Comparison of ENCODE assay signal across 14 cellular contexts in genomic region chr2:157488877-157489276, GRCh38. TPM values are rescaled to one million over a fixed set of nuclear protein-coding genes. Genes with fewer than 3 reads are reported as not detected.
A peak's percentile ranks its signal among the peaks of the same experiment; 100 is the strongest.
DNase-seq lines count a peak whose midpoint lies in the region; ATAC-seq and TF ChIP-seq lines count a peak whose summit lies in the region.
"Had no signal": no experiment of that assay in that cellular context is flagged by ENCODE, and none has a peak within 500 bp of the region (broad histone marks: within the 10 kb centered on the region; RNA-seq: fewer than 3 reads in every experiment).

No MANE protein-coding gene starts in this region.

- H3K4me3 Mint-ChIP-seq in activated CD8-positive, alpha-beta T cell treated with anti-CD3 and anti-CD28 coated beads, Interleukin-2, amount 10 ng/mL, durations not matched to agents 7 days and 5 days, result no peak overlapping the region
- H3K4me3 Mint-ChIP-seq: B cell, brain, naive B cell had no signal

- no peak overlapping the region for H3K4me3 ChIP-seq in left lung
- no peak overlapping the region for H3K4me3 ChIP-seq in upper lobe of right lung

- CTCF ChIA-PET in activated CD8-positive, alpha-beta T cell treated with anti-CD3 and anti-CD28 coated beads, Interleukin-2, amount 10 ng/mL, durations not matched to agents 7 days and 5 days (lab: Charles Lee), result interaction anchor here (0.7 to 9.2 kb wide), 16 partner anchors 8 to 185 kb away, joined by 3 to 138 read pairs (median 9); partner anchors contain the start of genes ACVR1C, CYTIP and ERMN
- CTCF ChIA-PET in RWPE1 (lab: Yijun Ruan, JAX), result no interaction called here

- no peaks in the 10 kb centered on the region for H3K9me3 Mint-ChIP-seq in activated CD8-positive, alpha-beta T cell treated with anti-CD3 and anti-CD28 coated beads, Interleukin-2, amount 10 ng/mL, durations not matched to agents 7 days and 5 days (ENCODE audit: insufficient read depth)
- H3K9me3 Mint-ChIP-seq: naive B cell had no signal

- H3K27me3 Mint-ChIP-seq in activated CD8-positive, alpha-beta T cell treated with anti-CD3 and anti-CD28 coated beads, Interleukin-2, amount 10 ng/mL, durations not matched to agents 7 days and 5 days (ENCODE audit: low read depth), result no peaks in the 10 kb centered on the region
- H3K27me3 Mint-ChIP-seq: B cell, naive B cell had no signal

- ATAC-seq in Right ventricle myocardium superior (ENCODE audit: poor library complexity) (peak; percentile 22), Right ventricle myocardium inferior (no peak), left lung (peak; percentile 71), upper lobe of right lung (peak; percentile 52), GM18498 (IDR thresholded peaks at IDR 0.05; ENCODE audit: unreplicated experiment) (no peak)
- ATAC-seq in activated CD8-positive, alpha-beta T cell treated with anti-CD3 and anti-CD28 coated beads, Interleukin-2, amount 10 ng/mL, durations not matched to agents 7 days and 5 days, result no peak

- H3K36me3 ChIP-seq in left lung, result no peaks in the 10 kb centered on the region
- H3K36me3 ChIP-seq in upper lobe of right lung, result no peaks in the 10 kb centered on the region

- intact Hi-C loops in Right ventricle myocardium superior (cut with DNase I), result no loop called here
- intact Hi-C loops in Right ventricle myocardium inferior (cut with DNase I), result no loop called here
- intact Hi-C loops in left lung (cut with DNase I), result no loop called here
- intact Hi-C loops in upper lobe of right lung (cut with DNase I), result no loop called here

- H3K9me3 ChIP-seq in left lung, result no peaks in the 10 kb centered on the region
- no peaks in the 10 kb centered on the region for H3K9me3 ChIP-seq in upper lobe of right lung

- TF ChIP-seq CTCF in left lung (IDR thresholded peaks at IDR 0.05), result no peak
- no peak for TF ChIP-seq CTCF in upper lobe of right lung (IDR thresholded peaks at IDR 0.05)
- TF ChIP-seq CTCF in RWPE1 (conservative IDR thresholded peaks at IDR 0.05; ENCODE audit: low read depth), result no peak

- H3K4me1 Mint-ChIP-seq in activated CD8-positive, alpha-beta T cell treated with anti-CD3 and anti-CD28 coated beads, Interleukin-2, amount 10 ng/mL, durations not matched to agents 7 days and 5 days (ENCODE audit: low read depth), result peaks cover 83% of the 10 kb centered on the region

- H3K27ac ChIP-seq in left lung (no peak overlapping the region), upper lobe of right lung (no peak overlapping the region), RWPE1 (no peak overlapping the region)

- no peak for DNase-seq in Right ventricle myocardium superior
- no peak for DNase-seq in Right ventricle myocardium inferior (ENCODE audit: missing footprints)
- DNase-seq in activated CD8-positive, alpha-beta T cell treated with anti-CD3 and anti-CD28 coated beads, Interleukin-2, amount 10 ng/mL, durations not matched to agents 7 days and 5 days, result no peak
- no peak for DNase-seq in left lung
- DNase-seq in upper lobe of right lung, result no peak
- no peak for DNase-seq in cerebellum (ENCODE audit: low spot score)
- no peak for DNase-seq in RWPE1 (ENCODE audit: low spot score)
- DNase-seq: hypothalamus, naive B cell, NCI-H1694, T1000 had no signal

- H3K4me1 ChIP-seq in left lung (no peaks in the 10 kb centered on the region), upper lobe of right lung (peaks cover 6% of the 10 kb centered on the region)

- H3K27me3 ChIP-seq in left lung (no peaks in the 10 kb centered on the region), upper lobe of right lung (no peaks in the 10 kb centered on the region)

- POLR2A ChIA-PET in activated CD8-positive, alpha-beta T cell treated with anti-CD3 and anti-CD28 coated beads, Interleukin-2, amount 10 ng/mL, durations not matched to agents 7 days and 5 days (lab: Charles Lee), result interaction anchor here (1.4 to 2.3 kb wide), 8 partner anchors 8 to 67 kb away, joined by 3 to 11 read pairs (median 6); partner anchors contain the start of gene CYTIP
- POLR2A ChIA-PET in RWPE1 (lab: Yijun Ruan, JAX; ENCODE audit: low non-redundant PET), result no interaction called here

- peak overlapping the region; percentile 7 for H3K27ac Mint-ChIP-seq in activated CD8-positive, alpha-beta T cell treated with anti-CD3 and anti-CD28 coated beads, Interleukin-2, amount 10 ng/mL, durations not matched to agents 7 days and 5 days

- peaks cover 3% of the 10 kb centered on the region for H3K36me3 Mint-ChIP-seq in activated CD8-positive, alpha-beta T cell treated with anti-CD3 and anti-CD28 coated beads, Interleukin-2, amount 10 ng/mL, durations not matched to agents 7 days and 5 days (ENCODE audit: low read depth)
- H3K36me3 Mint-ChIP-seq: brain, naive B cell had no signal

RNA-seq across cellular contexts. Expression of gene CYTIP, which starts 45.0 kb away (rescaled TPM):
- 1.1 TPM for total RNA-seq in Right ventricle myocardium superior
- total RNA-seq in Right ventricle myocardium inferior, result 1.7 TPM
- 100 to 1,000 TPM; 222 to 227 TPM for total RNA-seq in activated CD8-positive, alpha-beta T cell treated with anti-CD3 and anti-CD28 coated beads, Interleukin-2, amount 10 ng/mL, durations not matched to agents 7 days and 5 days
- total RNA-seq in left lung, result 10 to 100 TPM; 10.9 to 25.1 TPM
- total RNA-seq in upper lobe of right lung, result 34.7 TPM
- total RNA-seq in cerebellum, result 0.27 TPM

Comparison
In these comparisons a context has a peak if more than half of its experiments do, and no peak if none do; other contexts are left out.
1. ATAC-seq: peak in Right ventricle myocardium superior (single experiment), left lung (single experiment) and upper lobe of right lung (single experiment); none in Right ventricle myocardium inferior (single experiment), activated CD8-positive, alpha-beta T cell treated with anti-CD3 and anti-CD28 coated beads, Interleukin-2, amount 10 ng/mL, durations not matched to agents 7 days and 5 days (single experiment) and GM18498 (single experiment).